In genomic region chr12:108714866-108715265, GRCh38 we compare ENCODE assay signal across 21 cellular contexts. TPM values are rescaled to one million over a fixed set of nuclear protein-coding genes. Genes with fewer than 3 reads are reported as not detected.
DNase-seq lines count a peak whose midpoint lies in the region; ATAC-seq and TF ChIP-seq lines count a peak whose summit lies in the region.
"Had no signal": no experiment of that assay in that cellular context is flagged by ENCODE, and none has a peak within 500 bp of the region (broad histone marks: within the 10 kb centered on the region; RNA-seq: fewer than 3 reads in every experiment).

No MANE protein-coding gene starts in this region.

- no peak for TF ChIP-seq CTCF in HFFc6 (IDR thresholded peaks at IDR 0.05)
- TF ChIP-seq CTCF in WTC11 (IDR thresholded peaks at IDR 0.05): no peak
- TF ChIP-seq CTCF in transverse colon (IDR thresholded peaks at IDR 0.05): no peak
- TF ChIP-seq CTCF in stomach (IDR thresholded peaks at IDR 0.05): no peak

- H3K4me1 ChIP-seq in transverse colon: peaks cover 6 to 62% (median 34%) of the 10 kb centered on the region in 4 donors
- peaks cover 11 to 77% (median 45%) of the 10 kb centered on the region in 4 donors for H3K4me1 ChIP-seq in stomach

- H3K27ac ChIP-seq in transverse colon: peak overlapping the region in 3 of 4 donors; percentile 5 to 38 (median 34)
- peak overlapping the region in 1 of 5 donors; percentile 5 for H3K27ac ChIP-seq in stomach
- H3K27ac ChIP-seq: SJSA1 had no signal

- H3K36me3 Mint-ChIP-seq in HFFc6 (ENCODE audit: low read depth) (peaks cover 48% of the 10 kb centered on the region), WTC11 (0 out of 2 replicates have a peak, but pooled peaks cover 2% of the 10 kb centered on the region), memory B cell (peaks cover 9% of the 10 kb centered on the region)
- H3K36me3 Mint-ChIP-seq: activated naive CD8-positive, alpha-beta T cell had no signal

- TF ChIP-seq EP300 in transverse colon (IDR thresholded peaks at IDR 0.05; ENCODE audit: low read depth): no peak
- no peak for TF ChIP-seq EP300 in stomach (IDR thresholded peaks at IDR 0.05)

- H3K27me3 ChIP-seq in transverse colon: no peaks in the 10 kb centered on the region
- H3K27me3 ChIP-seq in stomach: no peaks in the 10 kb centered on the region
- H3K27me3 ChIP-seq: heart left ventricle, SJSA1 had no signal

- no peak overlapping the region for H3K4me3 ChIP-seq in transverse colon
- no peak overlapping the region for H3K4me3 ChIP-seq in stomach
- H3K4me3 ChIP-seq: heart left ventricle, SJSA1 had no signal

- in situ Hi-C loops in transverse colon (cut with MboI; ENCODE audit: low pct_ligation_motif_present in 1 of 4, low pct_unique_long_range_greater_than_20kb in 1 of 4, low sequenced_read_pairs in 3 of 4): no loop called here

- H3K27me3 Mint-ChIP-seq in HFFc6 (ENCODE audit: insufficient read depth) (no peaks in the 10 kb centered on the region; the same call in 1 of the 2 replicates), WTC11 (ENCODE audit: low read depth) (no peaks in the 10 kb centered on the region), memory B cell (no peaks in the 10 kb centered on the region)
- H3K27me3 Mint-ChIP-seq: activated naive CD8-positive, alpha-beta T cell; effector memory CD8-positive, alpha-beta T cell; stimulated activated naive CD8-positive, alpha-beta T cell treated with anti-CD3 and anti-CD28 coated beads, Interleukin-15, amount 100 ng/mL, for 72 hours had no signal

- TF ChIP-seq POLR2A in transverse colon (IDR thresholded peaks at IDR 0.05): no peak
- TF ChIP-seq POLR2A in stomach (IDR thresholded peaks at IDR 0.05): no peak

- 86 to 87% methylated on average over 5 of the region's 5 CpGs for WGBS in transverse colon (ENCODE audit: low coverage in 1 of 2), 2 donors
- WGBS in stomach, 5 donors: 94 to 98% (median 97%) methylated on average over 5 of the region's 5 CpGs

- H3K27ac Mint-ChIP-seq in HFFc6: peak overlapping the region; percentile 2; the same call in 1 of the 2 replicates
- peak overlapping the region; percentile 78 for H3K27ac Mint-ChIP-seq in WTC11
- H3K27ac Mint-ChIP-seq in memory B cell: peak overlapping the region; percentile 62
- H3K27ac Mint-ChIP-seq: activated naive CD8-positive, alpha-beta T cell; effector memory CD8-positive, alpha-beta T cell; immature natural killer cell; stimulated activated naive CD8-positive, alpha-beta T cell treated with anti-CD3 and anti-CD28 coated beads, Interleukin-15, amount 100 ng/mL, for 72 hours had no signal

- H3K4me1 Mint-ChIP-seq in HFFc6 (ENCODE audit: low read depth) (peaks cover 82% of the 10 kb centered on the region), WTC11 (peaks cover 59% of the 10 kb centered on the region), memory B cell (peaks cover 49% of the 10 kb centered on the region)
- H3K4me1 Mint-ChIP-seq: immature natural killer cell had no signal

- CTCF ChIA-PET in WTC11 (lab: Charles Lee): interaction anchor here (0.8 to 2.0 kb wide), 6 partner anchors 17 to 80 kb away, joined by 3 to 8 read pairs (median 4); no protein-coding TSS in a partner anchor

- H3K9me3 Mint-ChIP-seq in HFFc6: no peaks in the 10 kb centered on the region
- H3K9me3 Mint-ChIP-seq in WTC11: no peaks in the 10 kb centered on the region
- no peaks in the 10 kb centered on the region for H3K9me3 Mint-ChIP-seq in memory B cell
- H3K9me3 Mint-ChIP-seq: effector memory CD8-positive, alpha-beta T cell; immature natural killer cell; stimulated activated naive CD8-positive, alpha-beta T cell treated with anti-CD3 and anti-CD28 coated beads, Interleukin-15, amount 100 ng/mL, for 72 hours had no signal

- POLR2A ChIA-PET in WTC11 (lab: Charles Lee): interaction anchor here (0.6 to 1.3 kb wide), 5 partner anchors 12 to 375 kb away, joined by 3 to 7 read pairs (median 4); no protein-coding TSS in a partner anchor

- H3K9me3 ChIP-seq in transverse colon (no peaks in the 10 kb centered on the region), stomach (no peaks in the 10 kb centered on the region)
- H3K9me3 ChIP-seq: heart left ventricle, SJSA1 had no signal

- H3K4me3 Mint-ChIP-seq in HFFc6 (peak overlapping the region; percentile 19), WTC11 (no peak overlapping the region), memory B cell (peak overlapping the region; percentile 43)
- H3K4me3 Mint-ChIP-seq: activated naive CD8-positive, alpha-beta T cell; effector memory CD8-positive, alpha-beta T cell; immature natural killer cell; stimulated activated naive CD8-positive, alpha-beta T cell treated with anti-CD3 and anti-CD28 coated beads, Interleukin-15, amount 100 ng/mL, for 72 hours had no signal

- DNase-seq in HFFc6 (no peak), WTC11 (ENCODE audit: low spot score) (no peak), memory B cell (ENCODE audit: low spot score in 2 of 2) (no peak), transverse colon (no peak), A172 (ENCODE audit: low spot score) (no peak), T-helper 2 cell (no peak), stomach (no peak)
- DNase-seq in central memory CD4-positive, alpha-beta T cell: no peak
- DNase-seq: activated CD4-positive, alpha-beta T cell treated with anti-CD3 and anti-CD28 coated beads for 1 hour; DMS 273 treated with DMSO at 0.1 percent for 48 hours; effector memory CD8-positive, alpha-beta T cell; GDM1; heart left ventricle; immature natural killer cell; left ventricle myocardium superior; NCI-H1105 treated with DMSO at 0.1 percent for 48 hours; stimulated activated CD4-positive, alpha-beta T cell treated with anti-CD3 and anti-CD28 coated beads, Interleukin-2, amount 100 ng/mL, for 24 hours; stimulated activated naive CD8-positive, alpha-beta T cell treated with anti-CD3 and anti-CD28 coated beads, Interleukin-15, amount 100 ng/mL, for 72 hours; T1000 had no signal

- peaks cover 0 to 6% (median 0%) of the 10 kb centered on the region in 4 donors for H3K36me3 ChIP-seq in transverse colon
- H3K36me3 ChIP-seq in stomach: peaks cover 0 to 6% (median 0%) of the 10 kb centered on the region in 4 donors

- intact Hi-C loops in transverse colon (cut with DNase I; ENCODE audit: low total_unique reads) (no loop called here), stomach (cut with DNase I; ENCODE audit: low total_unique reads) (no loop called here)

- no peak for ATAC-seq in WTC11
- ATAC-seq in memory B cell (ENCODE audit: low read depth): no peak
- ATAC-seq: effector memory CD8-positive, alpha-beta T cell; heart left ventricle; left ventricle myocardium superior; stimulated activated naive CD8-positive, alpha-beta T cell treated with anti-CD3 and anti-CD28 coated beads, Interleukin-15, amount 100 ng/mL, for 72 hours had no signal

TF ChIP-seq in WTC11, 78 proteins besides CTCF, POLR2A, EP300 and RAD21:
- no peak for TF ChIP-seq FOXK1 (CRISPR knock-in tag; IDR thresholded peaks at IDR 0.05)
- TF ChIP-seq SOX15 (CRISPR knock-in tag; IDR thresholded peaks at IDR 0.05): no peak
- no peak for TF ChIP-seq ZNF121 (CRISPR knock-in tag; IDR thresholded peaks at IDR 0.05)
- TF ChIP-seq ZNF416 (CRISPR knock-in tag; IDR thresholded peaks at IDR 0.05): no peak
- no peak for TF ChIP-seq NFE2L1 (CRISPR knock-in tag; IDR thresholded peaks at IDR 0.05)
- no peak for TF ChIP-seq TEAD1 (CRISPR knock-in tag; IDR thresholded peaks at IDR 0.05)
- TF ChIP-seq FOXP4 (CRISPR knock-in tag; IDR thresholded peaks at IDR 0.05): no peak
- no peak for TF ChIP-seq CREB1 (CRISPR knock-in tag; IDR thresholded peaks at IDR 0.05)
- TF ChIP-seq CDX4 (CRISPR knock-in tag; IDR thresholded peaks at IDR 0.05; ENCODE audit: borderline replicate concordance): no peak
- TF ChIP-seq, protein P1, sequence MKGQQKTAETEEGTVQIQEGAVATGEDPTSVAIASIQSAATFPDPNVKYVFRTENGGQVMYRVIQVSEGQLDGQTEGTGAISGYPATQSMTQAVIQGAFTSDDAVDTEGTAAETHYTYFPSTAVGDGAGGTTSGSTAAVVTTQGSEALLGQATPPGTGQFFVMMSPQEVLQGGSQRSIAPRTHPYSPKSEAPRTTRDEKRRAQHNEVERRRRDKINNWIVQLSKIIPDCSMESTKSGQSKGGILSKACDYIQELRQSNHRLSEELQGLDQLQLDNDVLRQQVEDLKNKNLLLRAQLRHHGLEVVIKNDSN (CRISPR knock-in tag; IDR thresholded peaks at IDR 0.05): no peak
- TF ChIP-seq FOXP1 (CRISPR knock-in tag; IDR thresholded peaks at IDR 0.05; ENCODE audit: borderline replicate concordance): no peak
- TF ChIP-seq ATF1 (CRISPR knock-in tag; IDR thresholded peaks at IDR 0.05): no peak
- TF ChIP-seq MAX (CRISPR knock-in tag; IDR thresholded peaks at IDR 0.05): no peak

RNA-seq across cellular contexts. Expression of gene CORO1C, which starts 16.5 kb away (rescaled TPM):
- total RNA-seq in HFFc6 (2021; fragmentation: NEBNext Ultra II Directional; extraction: Animal tissue kit (Norgen Biotek cat#: 25700)): 100 to 1,000 TPM; 541 to 709 (median 649) TPM
- total RNA-seq in WTC11 (2021): 108 to 114 TPM (median 113 TPM) in 3 replicates
- total RNA-seq in transverse colon: 100 to 1,000 TPM in 3 of 4 donors, 10 to 100 TPM in 1; 68.1 to 153 (median 128) TPM
- total RNA-seq in A172 (2014; rRNA removed; shearing (Covaris generic)): 127 and 166 TPM in 2 replicates
- total RNA-seq in stomach: 100 to 1,000 TPM; 143 to 392 (median 188) TPM
- 10 to 100 TPM; 27.4 to 45.4 (median 44.1) TPM for polyA plus RNA-seq in stomach

Comparison
In these comparisons a context has a peak if more than half of its experiments do, and no peak if none do; other contexts are left out.
1. H3K27ac Mint-ChIP-seq: peak in every context shown above with its lines; median percentile 78 in WTC11; 62 in memory B cell; 2 in HFFc6.